29 cellular contexts compared by ENCODE assay signal in the genomic region with DNA sequence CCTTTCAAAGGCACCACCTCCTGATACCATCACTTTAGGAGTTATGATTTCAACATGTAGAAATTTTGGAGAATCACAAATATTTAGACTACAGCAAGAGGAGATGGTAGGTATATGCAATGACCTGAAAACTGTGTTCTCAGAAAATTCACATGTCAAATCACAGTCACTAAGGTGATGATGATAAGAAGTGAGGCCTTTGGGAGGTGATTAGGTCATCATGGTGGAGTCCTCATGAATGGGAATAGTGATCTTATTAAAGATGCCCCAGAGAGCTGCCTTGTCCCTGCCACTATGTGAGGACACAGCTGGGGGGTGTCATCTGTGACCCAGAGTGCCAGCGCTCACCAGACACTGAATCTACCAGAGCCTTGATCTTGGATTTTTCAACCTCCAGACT.
DNase-seq lines count a peak whose midpoint lies in the region; ATAC-seq, FAIRE-seq and TF ChIP-seq lines count a peak whose summit lies in the region.
"Had no signal": no experiment of that assay in that cellular context is flagged by ENCODE, and none has a peak within 500 bp of the region (broad histone marks: within the 10 kb centered on the region; RNA-seq: fewer than 3 reads in every experiment).

No MANE protein-coding gene starts in this region.

- H3K9ac ChIP-seq in HepG2 (ENCODE audit: insufficient read depth, low read depth, low read length), result no peak overlapping the region
- H3K9ac ChIP-seq: BLaER1; BLaER1 treated with 17β-estradiol and CSF1 and Interleukin-3, amounts not matched to agents 10 nM and 100 nM had no signal

- no peaks in the 10 kb centered on the region for H3K27me3 ChIP-seq in HepG2 (ENCODE audit: control insufficient read depth in 1 of 2, insufficient read depth in 2 of 2, low read length in 2 of 2)
- no peaks in the 10 kb centered on the region for H3K27me3 ChIP-seq in right lobe of liver
- H3K27me3 ChIP-seq: BE2C, BLaER1 had no signal

- ATAC-seq in HepG2 (no peak), right lobe of liver (no peak)
- ATAC-seq: A549; CD8-positive, alpha-beta T cell had no signal

- CTCF ChIA-PET in HepG2 (lab: Yijun Ruan, JAX; ENCODE audit: low intra/inter-chr PET ratio, low total read pairs), result no interaction called here

- POLR2A ChIA-PET in HepG2 (lab: Yijun Ruan, JAX), result no interaction called here

- H3K4me2 ChIP-seq in HepG2 (ENCODE audit: low read depth, low read length), result no peak overlapping the region
- H3K4me2 ChIP-seq: A549; BLaER1; BLaER1 treated with 17β-estradiol and CSF1 and Interleukin-3, amounts not matched to agents 10 nM and 100 nM had no signal

- no peak for FAIRE-seq in HepG2 (lab: Jason Lieb, UNC)
- FAIRE-seq: A204.1, A549, D721Med had no signal

- H3K9me3 ChIP-seq in HepG2 (ENCODE audit: low read length) (peaks cover 83% of the 10 kb centered on the region), right lobe of liver (no peaks in the 10 kb centered on the region)
- H3K9me3 ChIP-seq: BE2C, Caco-2 had no signal

- DNase-seq in HepG2 (ENCODE audit: low spot score) (no peak), right lobe of liver (no peak)
- DNase-seq: 8988T; ACHN; AML-193; BE2C; C1 segment of cervical spinal cord; Caco-2; Calu3; CD4-positive, alpha-beta memory T cell; CD4-positive, alpha-beta T cell; CD4-positive, CD25-positive, alpha-beta regulatory T cell; CD8-positive, alpha-beta memory T cell; CD8-positive, alpha-beta T cell; COR-L47; DMS 273 treated with DMSO at 0.1 percent for 48 hours; DMS153; DMS53; DMS79; DMS79 treated with DMSO at 0.1 percent for 48 hours; DND-41; EL had no signal

- no peaks in the 10 kb centered on the region for H3K79me2 ChIP-seq in HepG2 (ENCODE audit: insufficient read depth, low read length)

- H3K4me1 ChIP-seq in HepG2 (ENCODE audit: insufficient read depth, low read length) (no peaks in the 10 kb centered on the region), right lobe of liver (no peaks in the 10 kb centered on the region)
- H3K4me1 ChIP-seq: A549; BE2C; BLaER1; BLaER1 treated with 17β-estradiol and CSF1 and Interleukin-3, amounts not matched to agents 10 nM and 100 nM; Caco-2 had no signal

- no peak for TF ChIP-seq RAD21 in HepG2 (CRISPR knock-in tag; IDR thresholded peaks at IDR 0.05)

- H2AFZ ChIP-seq in HepG2 (ENCODE audit: low read length), result no peak overlapping the region

- H3K27ac ChIP-seq in HepG2 (ENCODE audit: extremely low read length, insufficient read depth, low read length) (no peak overlapping the region), right lobe of liver (no peak overlapping the region)
- H3K27ac ChIP-seq: 22Rv1; A549; BLaER1; BLaER1 treated with 17β-estradiol and CSF1 and Interleukin-3, amounts not matched to agents 10 nM and 100 nM; C4-2B had no signal

- no peaks in the 10 kb centered on the region for H4K20me1 ChIP-seq in HepG2 (ENCODE audit: insufficient read depth, low read length)
- H4K20me1 ChIP-seq: BLaER1; BLaER1 treated with 17β-estradiol and CSF1 and Interleukin-3, amounts not matched to agents 10 nM and 100 nM had no signal

- TF ChIP-seq EP300 in HepG2 (IDR thresholded peaks at IDR 0.05; ENCODE audit: low read depth in 2 of 2, low read length in 2 of 2), result no peak
- no peak for TF ChIP-seq EP300 in HepG2 (CRISPR knock-in tag; IDR thresholded peaks at IDR 0.05; ENCODE audit: borderline replicate concordance)

- no TSS peak for BruUV-seq in HepG2 (replicated peaks; lab: Mats Ljungman, UMichigan)

- H3K36me3 ChIP-seq in HepG2 (replicated peaks in 1 of 2; ENCODE audit: control insufficient read depth in 1 of 2, insufficient read depth in 2 of 2, low read length in 2 of 2) (no peaks in the 10 kb centered on the region), right lobe of liver (no peaks in the 10 kb centered on the region)
- H3K36me3 ChIP-seq: BE2C; BLaER1; BLaER1 treated with 17β-estradiol and CSF1 and Interleukin-3, amounts not matched to agents 10 nM and 100 nM had no signal

- intact Hi-C loops in HepG2 (cut with micrococcal nuclease; ENCODE audit: unreplicated experiment), result no loop called here
- intact Hi-C loops in right lobe of liver (cut with DNase I), result no loop called here

- TF ChIP-seq CTCF in HepG2 (CRISPR knock-in tag; IDR thresholded peaks at IDR 0.05) (no peak), right lobe of liver (IDR thresholded peaks at IDR 0.05) (no peak)

- TF ChIP-seq POLR2A in HepG2 (IDR thresholded peaks at IDR 0.05; ENCODE audit: insufficient read depth in 1 of 2, low read depth in 2 of 2, low read length in 2 of 2) (no peak), right lobe of liver (IDR thresholded peaks at IDR 0.05) (no peak)

- H3K4me3 ChIP-seq in HepG2 (replicated peaks in 1 of 3; ENCODE audit: insufficient read depth in 1 of 3, low read depth in 2 of 3, low read length in 3 of 3), result no peak overlapping the region
- no peak overlapping the region for H3K4me3 ChIP-seq in right lobe of liver
- H3K4me3 ChIP-seq: A549; BLaER1; BLaER1 treated with 17β-estradiol and CSF1 and Interleukin-3, amounts not matched to agents 10 nM and 100 nM had no signal

- 50% methylated on average over 1 of the region's 1 CpG for WGBS in HepG2 (ENCODE audit: low lambda C conversion rate)
- WGBS in right lobe of liver (ENCODE audit: insufficient coverage, low coverage, low lambda C conversion rate, missing lambda C conversion rate), result no CpG with 5 or more reads among the region's 1 CpG

- in situ Hi-C loops in HepG2 (cut with HindIII; ENCODE audit: extremely low pct_ligation_motif_present, low pct_unique_long_range_greater_than_20kb), result no loop called here

TF ChIP-seq in HepG2, 621 proteins besides CTCF, POLR2A, EP300 and RAD21:
- TF ChIP-seq ATF7 (IDR thresholded peaks at IDR 0.05) (peak; percentile 88), ATF7 (CRISPR knock-in tag; IDR thresholded peaks at IDR 0.05) (no peak), CREB1 (IDR thresholded peaks at IDR 0.05) (peak; percentile 78), CREB1 (CRISPR knock-in tag; IDR thresholded peaks at IDR 0.05) (no peak), DNMT3B (CRISPR knock-in tag; conservative IDR thresholded peaks at IDR 0.05) (no peak)
